In genomic region chr12:62632521-62632920, GRCh38 we compare ENCODE assay signal across 8 cellular contexts.
DNase-seq lines count a peak whose midpoint lies in the region; ATAC-seq and TF ChIP-seq lines count a peak whose summit lies in the region.

No MANE protein-coding gene starts in this region.

- H3K4me3 Mint-ChIP-seq in brain, result peak overlapping the region in 4 of 5 experiments; percentile 64 to 84 (median 72)

- TF ChIP-seq CTCF in MM.1S (IDR thresholded peaks at IDR 0.05; ENCODE audit: low read length), result no peak
- no peak for TF ChIP-seq CTCF in brain (conservative IDR thresholded peaks at IDR 0.05)
- no peak for TF ChIP-seq CTCF in smooth muscle cell (IDR thresholded peaks at IDR 0.05; ENCODE audit: borderline replicate concordance, insufficient read depth, poor library complexity, severe bottlenecking)

- ATAC-seq in GM21529 (IDR thresholded peaks at IDR 0.05; ENCODE audit: unreplicated experiment), result peak; percentile 37

- H3K9ac ChIP-seq in MM.1S (ENCODE audit: low read length), result no peak overlapping the region
- H3K9ac ChIP-seq in smooth muscle cell (ENCODE audit: low read depth), result peak overlapping the region; percentile 23

- H3K4me3 ChIP-seq in MM.1S (ENCODE audit: low read length), result peak overlapping the region; percentile 15; the same call in 1 of the 2 replicates
- peak overlapping the region; percentile 59 for H3K4me3 ChIP-seq in smooth muscle cell

- H3K36me3 ChIP-seq in MM.1S (replicated peaks; ENCODE audit: insufficient read depth, low read length) (no peaks in the 10 kb centered on the region), smooth muscle cell (ENCODE audit: low read depth) (no peaks in the 10 kb centered on the region)

- H2AFZ ChIP-seq in MM.1S (ENCODE audit: low read length), result peak overlapping the region; percentile 58
- H2AFZ ChIP-seq in smooth muscle cell (ENCODE audit: low read depth), result no peak overlapping the region

- H3K27ac ChIP-seq in MM.1S (ENCODE audit: low read length) (no peak overlapping the region), smooth muscle cell (ENCODE audit: low read depth) (no peak overlapping the region)

- peak overlapping the region; percentile 45 for H3K4me2 ChIP-seq in MM.1S (ENCODE audit: low read depth, low read length)
- peak overlapping the region; percentile 89 for H3K4me2 ChIP-seq in smooth muscle cell

- H3K4me1 ChIP-seq in MM.1S (ENCODE audit: low read length) (no peaks in the 10 kb centered on the region), smooth muscle cell (ENCODE audit: low read depth) (peaks cover 22% of the 10 kb centered on the region)

- no peaks in the 10 kb centered on the region for H3K9me2 ChIP-seq in MM.1S (replicated peaks; ENCODE audit: insufficient read depth, low read length)

- peaks cover 58% of the 10 kb centered on the region for H3K4me1 Mint-ChIP-seq in brain

- peak overlapping the region in 3 of 5 experiments; percentile 74 to 89 (median 76) for H3K27ac Mint-ChIP-seq in brain

- no peaks in the 10 kb centered on the region for H3K9me3 ChIP-seq in MM.1S (replicated peaks; ENCODE audit: insufficient read depth, low read length)
- H3K9me3 ChIP-seq in smooth muscle cell (replicated peaks; ENCODE audit: low read depth), result no peaks in the 10 kb centered on the region

- in situ Hi-C loops in G401 (cut with HindIII; ENCODE audit: low sequenced_read_pairs) (no loop called here), KBM-7 (cut with MboI; ENCODE audit: low pct_unique_long_range_greater_than_20kb, low sequenced_read_pairs) (no loop called here)

- H3K27me3 Mint-ChIP-seq in brain, result peaks cover 19% of the 10 kb centered on the region

- no peaks in the 10 kb centered on the region for H3K79me2 ChIP-seq in MM.1S (ENCODE audit: low read length)
- no peaks in the 10 kb centered on the region for H3K79me2 ChIP-seq in smooth muscle cell (ENCODE audit: low read depth)

- WGBS in smooth muscle cell (ENCODE audit: low lambda C conversion rate), result 10% methylated on average over 17 of the region's 17 CpGs

- H3K27me3 ChIP-seq in MM.1S (replicated peaks; ENCODE audit: insufficient read depth, low read length) (no peaks in the 10 kb centered on the region; the same call in 1 of the 2 replicates), smooth muscle cell (ENCODE audit: low read depth) (peaks cover 26% of the 10 kb centered on the region)

- DNase-seq in G401 (ENCODE audit: low spot score) (peak; percentile 63), MM.1S (no peak), iPS-NIHi7 (ENCODE audit: extremely low spot score) (peak; percentile 43), smooth muscle cell (lab: John Stamatoyannopoulos, UW; ENCODE audit: unreplicated experiment) (no peak), KBM-7 (no peak), NCI-H1105 treated with DMSO at 0.1 percent for 48 hours (lab: John Stamatoyannopoulos, UW) (no peak)

- H3K9me3 Mint-ChIP-seq in brain, result peaks cover 0 to 3% (median 0%) of the 10 kb centered on the region in 5 experiments

- H3K36me3 Mint-ChIP-seq in brain, result no peaks in the 10 kb centered on the region

- H3F3A ChIP-seq in MM.1S (ENCODE audit: insufficient read depth, low read length) (no peaks in the 10 kb centered on the region), smooth muscle cell (ENCODE audit: low read depth) (peaks cover 4% of the 10 kb centered on the region)

- no peaks in the 10 kb centered on the region for H4K20me1 ChIP-seq in MM.1S (ENCODE audit: insufficient read depth, low read length)
- no peaks in the 10 kb centered on the region for H4K20me1 ChIP-seq in smooth muscle cell (ENCODE audit: low read depth)

Comparison
In these comparisons a context has a peak if more than half of its experiments do, and no peak if none do; other contexts are left out.
1. DNase-seq: peak in G401 (single experiment) and iPS-NIHi7 (single experiment); none in MM.1S (single experiment), smooth muscle cell (single experiment), KBM-7 (single experiment) and NCI-H1105 treated with DMSO at 0.1 percent for 48 hours (single experiment).